ENCODE assay signal across 9 cellular contexts in the genomic region with DNA sequence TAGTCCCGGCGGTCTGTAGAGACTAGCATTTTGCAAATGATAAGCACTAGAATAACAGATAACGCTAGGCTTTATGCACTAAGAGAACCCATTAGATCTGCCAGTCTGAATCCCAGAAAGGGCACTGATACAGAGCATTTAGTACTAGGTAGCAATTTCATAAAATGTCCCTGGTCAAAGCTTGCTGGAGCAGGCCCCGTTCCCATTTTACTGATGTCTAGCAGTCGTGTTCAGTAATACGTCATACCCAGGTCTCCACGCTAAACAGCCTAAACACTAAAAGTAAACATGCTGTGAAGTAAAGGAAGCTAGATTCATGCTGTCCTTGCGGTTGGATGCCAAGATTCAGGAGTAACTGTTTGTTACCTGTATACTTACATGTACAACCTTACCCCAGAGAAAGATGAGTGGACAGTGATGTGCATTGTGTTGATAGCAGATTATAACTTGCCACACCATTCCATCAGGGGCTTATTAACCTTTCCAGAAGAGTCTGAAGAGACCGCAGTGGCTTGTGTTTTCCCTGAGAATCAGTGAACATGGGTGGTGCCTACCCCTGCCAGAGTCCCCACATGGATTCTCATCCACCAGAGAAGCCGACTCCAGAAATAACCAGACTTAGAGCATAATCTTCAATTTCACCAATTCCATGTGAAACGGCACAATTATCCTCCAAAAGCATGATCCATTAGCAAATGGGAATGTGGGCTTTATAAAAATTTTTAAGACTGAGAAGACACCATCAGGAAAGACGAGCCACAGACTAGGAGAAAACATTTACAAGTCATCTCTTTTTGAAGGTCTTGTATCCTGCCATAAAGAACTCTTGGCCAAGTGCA. TPM values are rescaled to one million over a fixed set of nuclear protein-coding genes. Genes with fewer than 3 reads are reported as not detected.
DNase-seq lines count a peak whose midpoint lies in the region; ATAC-seq and TF ChIP-seq lines count a peak whose summit lies in the region.
"Had no signal": no experiment of that assay in that cellular context is flagged by ENCODE, and none has a peak within 500 bp of the region (broad histone marks: within the 10 kb centered on the region; RNA-seq: fewer than 3 reads in every experiment).

No MANE protein-coding gene starts in this region.

- H3K27ac ChIP-seq in 22Rv1 (peak overlapping the region; percentile 98), substantia nigra (ENCODE audit: low read depth, low read length, poor library complexity, severe bottlenecking) (no peak overlapping the region), brain microvascular endothelial cell (no peak overlapping the region)

- no peak overlapping the region for H3K4me3 ChIP-seq in brain microvascular endothelial cell (ENCODE audit: low read depth, low read length)

- no peaks in the 10 kb centered on the region for H3K27me3 Mint-ChIP-seq in effector memory CD8-positive, alpha-beta T cell

- TF ChIP-seq CTCF in 22Rv1 (IDR thresholded peaks at IDR 0.05): no peak
- no peak for TF ChIP-seq CTCF in brain microvascular endothelial cell (IDR thresholded peaks at IDR 0.05; ENCODE audit: low read depth, low read length, missing control alignments)

- peaks cover 47 to 53% of the 10 kb centered on the region in 2 donors for H3K4me1 Mint-ChIP-seq in effector memory CD8-positive, alpha-beta T cell (ENCODE audit: low read depth in 2 of 2)

- TF ChIP-seq POLR2A in GM15510 (IDR thresholded peaks at IDR 0.05; ENCODE audit: borderline replicate concordance, extremely low read depth, insufficient read length): peak; percentile 49

- DNase-seq in RPMI7951 (ENCODE audit: low read depth): peak; percentile 35
- DNase-seq in effector memory CD8-positive, alpha-beta T cell: peak in 1 of 3 experiments; percentile 17
- DNase-seq in substantia nigra (lab: John Stamatoyannopoulos, UW): no peak
- DNase-seq in iPS-NIHi7 (ENCODE audit: extremely low spot score): no peak
- DNase-seq in brain microvascular endothelial cell: no peak
- DNase-seq: kidney glomerular epithelial cell had no signal

- H3K36me3 ChIP-seq in brain microvascular endothelial cell (replicated peaks): peaks cover 65% of the 10 kb centered on the region

- H3K4me3 Mint-ChIP-seq in effector memory CD8-positive, alpha-beta T cell: peak overlapping the region; percentile 65 to 67

- no peaks in the 10 kb centered on the region for H3K9me3 Mint-ChIP-seq in effector memory CD8-positive, alpha-beta T cell

- no peaks in the 10 kb centered on the region for H3K27me3 ChIP-seq in brain microvascular endothelial cell (replicated peaks)

- peaks cover 100% of the 10 kb centered on the region for H3K36me3 Mint-ChIP-seq in effector memory CD8-positive, alpha-beta T cell (ENCODE audit: insufficient read depth)

- peak overlapping the region; percentile 91 to 98 for H3K27ac Mint-ChIP-seq in effector memory CD8-positive, alpha-beta T cell

- in situ Hi-C loops in brain microvascular endothelial cell (cut with HindIII; ENCODE audit: low pct_ligation_motif_present, low sequenced_read_pairs): no loop called here

- ATAC-seq in effector memory CD8-positive, alpha-beta T cell (replicated peaks): no peak
- ATAC-seq in HG03280 (IDR thresholded peaks at IDR 0.05; ENCODE audit: unreplicated experiment): no peak

RNA-seq across cellular contexts. Expression of a gene that starts 3.4 kb away (rescaled TPM):
- 4,830 and 4,921 TPM in 2 replicates for total RNA-seq in RPMI7951 (2014; rRNA removed; shearing (Covaris generic))

RNA-seq across cellular contexts. Expression of a gene that starts 5.4 kb away (rescaled TPM):
- 2,557 and 2,630 TPM in 2 replicates for total RNA-seq in RPMI7951 (2014; rRNA removed; shearing (Covaris generic))

RNA-seq across cellular contexts. Expression of a gene that starts 18.8 kb away (rescaled TPM):
- 8.0 and 12.7 TPM in 2 replicates for total RNA-seq in RPMI7951 (2014; rRNA removed; shearing (Covaris generic))

RNA-seq across cellular contexts. Expression of a gene that starts 19.7 kb away (rescaled TPM):
- total RNA-seq in RPMI7951 (2014; rRNA removed; shearing (Covaris generic)): 14.7 and 22.9 TPM in 2 replicates

RNA-seq across cellular contexts. Expression of a gene that starts 35.0 kb away (rescaled TPM):
- 145 and 157 TPM in 2 replicates for total RNA-seq in RPMI7951 (2014; rRNA removed; shearing (Covaris generic))
